Comparison of ENCODE assay signal across 8 cellular contexts in the genomic region with DNA sequence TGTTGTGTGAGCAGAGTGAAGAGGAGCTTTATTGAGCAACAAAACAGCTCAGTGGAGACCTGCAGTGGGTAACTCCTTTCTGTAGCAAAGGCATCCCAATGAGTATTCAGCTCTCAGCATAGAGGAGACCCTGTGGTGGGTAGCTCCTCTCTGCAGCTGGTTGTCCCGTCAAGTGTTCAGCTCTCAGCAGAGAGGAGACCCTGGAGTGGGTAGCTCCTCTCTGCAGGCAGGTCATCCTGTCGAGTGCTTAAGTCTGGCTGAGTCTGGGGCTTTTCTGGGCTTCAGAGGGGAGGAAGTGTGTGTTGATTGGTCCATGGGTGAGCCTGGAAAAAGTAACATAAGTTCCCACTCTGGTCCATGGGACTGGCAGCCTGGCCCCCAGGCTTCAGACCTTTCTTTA.
"Had no signal": no experiment of that assay in that cellular context is flagged by ENCODE, and none has a peak within 500 bp of the region (broad histone marks: within the 10 kb centered on the region; RNA-seq: fewer than 3 reads in every experiment).

No MANE protein-coding gene starts in this region.

- ATAC-seq: GM12878 had no signal

- FAIRE-seq: G401.6, GM12878, GM12891, GM12892, GM18507, GM19239 had no signal

- H3K4me3 ChIP-seq: GM12878 had no signal

- DNase-seq: GDM1, GF-D8 had no signal
